Comparison of ENCODE assay signal across 1 cellular context in genomic region chr2:1664076-1664605, GRCh38.
TF ChIP-seq lines count a peak whose summit lies in the region.

No MANE protein-coding gene starts in this region.

TF ChIP-seq in GM23338, 12 proteins besides CTCF, POLR2A, EP300 and RAD21 (continued from another document):
- TF ChIP-seq ZNF462 (CRISPR knock-in tag; IDR thresholded peaks at IDR 0.05), result no peak
